In the genomic region with DNA sequence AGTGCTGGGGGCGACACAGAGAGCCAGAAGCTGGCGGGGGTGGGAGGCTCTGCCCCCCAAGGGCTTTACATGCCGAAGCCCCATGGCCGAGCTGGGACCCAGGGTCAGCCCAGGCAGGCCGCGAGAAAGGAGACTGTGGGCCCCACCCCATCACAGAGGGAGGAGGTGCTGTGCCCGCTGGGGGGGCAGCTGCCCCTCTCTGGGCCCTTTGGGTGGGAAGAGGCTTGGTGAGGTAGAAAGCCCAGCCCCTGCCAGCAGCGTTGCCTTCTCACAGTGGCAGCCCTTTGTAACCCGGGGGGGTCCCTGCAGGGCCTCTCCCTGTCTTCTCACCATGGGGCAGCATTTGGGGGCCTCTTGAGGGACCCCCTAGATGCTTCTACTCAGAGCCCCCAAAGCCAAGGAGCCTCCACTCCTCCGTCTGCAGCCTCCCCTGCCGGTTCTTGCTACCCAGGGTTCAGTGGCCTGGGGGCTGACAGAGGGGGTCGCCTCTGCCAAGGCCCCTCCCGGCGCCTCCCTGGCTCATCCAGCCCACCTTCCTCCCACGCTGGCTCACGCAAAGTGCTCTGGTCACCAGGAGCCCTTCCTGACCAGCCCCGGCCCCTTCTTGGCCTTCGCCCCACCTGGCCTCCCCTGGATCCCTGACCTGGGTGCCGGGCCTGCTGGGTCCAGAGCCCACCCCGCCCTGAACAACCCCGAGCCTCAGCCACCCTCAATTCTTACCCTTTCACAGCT, we compare ENCODE assay signal across 7 cellular contexts.
A peak's percentile ranks its signal among the peaks of the same experiment; 100 is the strongest.
DNase-seq lines count a peak whose midpoint lies in the region; ATAC-seq and TF ChIP-seq lines count a peak whose summit lies in the region.
"Not testable (repeated sequence)": the region's sequence is repeated elsewhere in the genome, so short reads cannot be mapped to it uniquely, and the experiment has no call there.

No MANE protein-coding gene starts in this region.

- not testable (repeated sequence) for H3K4me1 ChIP-seq in lower lobe of right lung; rectal smooth muscle tissue (ENCODE audit: control insufficient read depth, insufficient read depth, low read length)

- H3K9me3 ChIP-seq in lower lobe of right lung, result not testable (repeated sequence)

- not testable (repeated sequence) for H3K9ac ChIP-seq in rectal smooth muscle tissue (ENCODE audit: low read length)

- intact Hi-C loops in lower lobe of right lung (cut with DNase I), result not testable (repeated sequence)

- H3K27me3 ChIP-seq in lower lobe of right lung (ENCODE audit: low read depth); rectal smooth muscle tissue (ENCODE audit: control insufficient read depth, insufficient read depth, low read length): not testable (repeated sequence)

- not testable (repeated sequence) for H3K36me3 ChIP-seq in lower lobe of right lung; rectal smooth muscle tissue (ENCODE audit: control insufficient read depth, insufficient read depth, low read length)

- H3K36me3 Mint-ChIP-seq in activated CD4-positive, alpha-beta T cell treated with anti-CD3 and anti-CD28 coated beads, Interleukin-2, amount 10 ng/mL, durations not matched to agents 7 days and 5 days (ENCODE audit: low read depth), result not testable (repeated sequence)

- TF ChIP-seq CTCF in GM12864 (IDR thresholded peaks at IDR 0.05; ENCODE audit: low read depth, low read length, missing control alignments); LNCaP clone FGC (IDR thresholded peaks at IDR 0.05; ENCODE audit: control insufficient read depth, extremely low read depth, insufficient read depth); choroid plexus epithelial cell (conservative IDR thresholded peaks at IDR 0.05; ENCODE audit: low read depth, low read length); fibroblast of villous mesenchyme (IDR thresholded peaks at IDR 0.05; ENCODE audit: insufficient read depth, low read depth, low read length); lower lobe of right lung (IDR thresholded peaks at IDR 0.05): not testable (repeated sequence)

- POLR2A ChIA-PET in activated CD4-positive, alpha-beta T cell treated with anti-CD3 and anti-CD28 coated beads, Interleukin-2, amount 10 ng/mL, durations not matched to agents 7 days and 5 days (lab: Charles Lee), result not testable (repeated sequence)

- H3K27ac ChIP-seq in lower lobe of right lung; rectal smooth muscle tissue (ENCODE audit: low read depth, low read length): not testable (repeated sequence)

- CTCF ChIA-PET in activated CD4-positive, alpha-beta T cell treated with anti-CD3 and anti-CD28 coated beads, Interleukin-2, amount 10 ng/mL, durations not matched to agents 7 days and 5 days (lab: Charles Lee), result not testable (repeated sequence)

- H3K4me1 Mint-ChIP-seq in activated CD4-positive, alpha-beta T cell treated with anti-CD3 and anti-CD28 coated beads, Interleukin-2, amount 10 ng/mL, durations not matched to agents 7 days and 5 days, result not testable (repeated sequence)

- H3K27ac Mint-ChIP-seq in activated CD4-positive, alpha-beta T cell treated with anti-CD3 and anti-CD28 coated beads, Interleukin-2, amount 10 ng/mL, durations not matched to agents 7 days and 5 days, result not testable (repeated sequence)

- not testable (repeated sequence) for H3K9me3 Mint-ChIP-seq in activated CD4-positive, alpha-beta T cell treated with anti-CD3 and anti-CD28 coated beads, Interleukin-2, amount 10 ng/mL, durations not matched to agents 7 days and 5 days

- H3K27me3 Mint-ChIP-seq in activated CD4-positive, alpha-beta T cell treated with anti-CD3 and anti-CD28 coated beads, Interleukin-2, amount 10 ng/mL, durations not matched to agents 7 days and 5 days, result not testable (repeated sequence)

- H3K4me3 Mint-ChIP-seq in activated CD4-positive, alpha-beta T cell treated with anti-CD3 and anti-CD28 coated beads, Interleukin-2, amount 10 ng/mL, durations not matched to agents 7 days and 5 days, result peak overlapping the region; percentile 32

- peak in 1 of 2 donors; percentile 19 for ATAC-seq in lower lobe of right lung

- DNase-seq in GM12864 (ENCODE audit: low read depth); LNCaP clone FGC (ENCODE audit: low read depth); activated CD4-positive, alpha-beta T cell treated with anti-CD3 and anti-CD28 coated beads, Interleukin-2, amount 10 ng/mL, durations not matched to agents 7 days and 5 days; choroid plexus epithelial cell (ENCODE audit: low read depth); fibroblast of villous mesenchyme (ENCODE audit: low read depth); lower lobe of right lung: not testable (repeated sequence)

- H3K4me3 ChIP-seq in GM12864 (ENCODE audit: low read depth, low read length) (peak overlapping the region; percentile 47), LNCaP clone FGC (ENCODE audit: low read depth, low read length) (peak overlapping the region; percentile 48), choroid plexus epithelial cell (ENCODE audit: low read depth, low read length) (peak overlapping the region; percentile 54), fibroblast of villous mesenchyme (ENCODE audit: low read depth, low read length) (peak overlapping the region; percentile 57), lower lobe of right lung (peak overlapping the region; percentile 44), rectal smooth muscle tissue (ENCODE audit: low read length) (peak overlapping the region; percentile 8)
